8 cellular contexts compared by ENCODE assay signal in genomic region chr19:6060600-6061391, GRCh38. TPM values are rescaled to one million over a fixed set of nuclear protein-coding genes. Genes with fewer than 3 reads are reported as not detected.
A peak's percentile ranks its signal among the peaks of the same experiment; 100 is the strongest.
DNase-seq lines count a peak whose midpoint lies in the region; ATAC-seq, FAIRE-seq and TF ChIP-seq lines count a peak whose summit lies in the region.

No MANE protein-coding gene starts in this region.

- peak; percentile 56 to 64 for ATAC-seq in activated T-cell treated with anti-CD3 and anti-CD28 coated beads, Interleukin-2, amount 50 U/mL, for 4 hours
- ATAC-seq in pancreas: no peak
- ATAC-seq in GM18867 (IDR thresholded peaks at IDR 0.05; ENCODE audit: unreplicated experiment): no peak

- peak overlapping the region; percentile 95 for H3K27ac ChIP-seq in left ventricle myocardium inferior (replicated peaks)
- H3K27ac ChIP-seq in pancreas: no peak overlapping the region

- H3K4me2 ChIP-seq in Loucy (ENCODE audit: low read depth, low read length, poor library complexity, severe bottlenecking): no peak overlapping the region

- FAIRE-seq in frontal cortex (lab: Jason Lieb, UNC) (no peak), pancreas (lab: Jason Lieb, UNC) (no peak)

- H4K20me1 ChIP-seq in Loucy (ENCODE audit: insufficient read depth, low read length, poor library complexity, severe bottlenecking): no peaks in the 10 kb centered on the region

- DNase-seq in activated T-cell treated with anti-CD3 and anti-CD28 coated beads, Interleukin-2, amount 50 U/mL, for 4 hours: peak; percentile 52
- DNase-seq in left ventricle myocardium inferior: no peak
- DNase-seq in stimulated activated CD8-positive, alpha-beta memory T cell treated with anti-CD3 and anti-CD28 coated beads, Interleukin-12 subunit alpha, Interleukin-12 subunit beta, amount 100 ng/mL, for 4 hours (ENCODE audit: low read depth): peak; percentile 19
- no peak for DNase-seq in DMS114 treated with DMSO at 0.1 percent for 48 hours (lab: John Stamatoyannopoulos, UW; ENCODE audit: unreplicated experiment)
- DNase-seq in frontal cortex (ENCODE audit: low spot score in 2 of 2): no peak
- no peak for DNase-seq in pancreas

- intact Hi-C loops in left ventricle myocardium inferior (cut with micrococcal nuclease): no loop called here
- intact Hi-C loops in pancreas (cut with DNase I): no loop called here

- H3K27me3 Mint-ChIP-seq in activated T-cell treated with anti-CD3 and anti-CD28 coated beads, Interleukin-2, amount 50 U/mL, for 4 hours (ENCODE audit: low read depth): peaks cover 13% of the 10 kb centered on the region

- H3K36me3 Mint-ChIP-seq in activated T-cell treated with anti-CD3 and anti-CD28 coated beads, Interleukin-2, amount 50 U/mL, for 4 hours (ENCODE audit: insufficient read depth): no peaks in the 10 kb centered on the region

- H3K79me2 ChIP-seq in Loucy (ENCODE audit: insufficient read depth, low read length): no peaks in the 10 kb centered on the region

- H3K4me3 Mint-ChIP-seq in activated T-cell treated with anti-CD3 and anti-CD28 coated beads, Interleukin-2, amount 50 U/mL, for 4 hours: peak overlapping the region; percentile 54

- TF ChIP-seq CTCF in Loucy (conservative IDR thresholded peaks at IDR 0.05; ENCODE audit: low read length) (no peak), left ventricle myocardium inferior (IDR thresholded peaks at IDR 0.05; ENCODE audit: borderline replicate concordance) (no peak), pancreas (IDR thresholded peaks at IDR 0.05) (no peak)

- H3K4me1 Mint-ChIP-seq in activated T-cell treated with anti-CD3 and anti-CD28 coated beads, Interleukin-2, amount 50 U/mL, for 4 hours (ENCODE audit: low read depth): peaks cover 56% of the 10 kb centered on the region

- H3F3A ChIP-seq in Loucy (ENCODE audit: low read depth): no peaks in the 10 kb centered on the region

- H2AFZ ChIP-seq in Loucy (ENCODE audit: low read length): no peak overlapping the region

- H3K36me3 ChIP-seq in Loucy (ENCODE audit: insufficient read depth, low read length): no peaks in the 10 kb centered on the region
- no peaks in the 10 kb centered on the region for H3K36me3 ChIP-seq in left ventricle myocardium inferior
- no peaks in the 10 kb centered on the region for H3K36me3 ChIP-seq in pancreas

- H3K9me3 ChIP-seq in Loucy (ENCODE audit: insufficient read depth, low read depth, low read length) (no peaks in the 10 kb centered on the region), left ventricle myocardium inferior (replicated peaks) (no peaks in the 10 kb centered on the region), pancreas (no peaks in the 10 kb centered on the region)

- no peak overlapping the region for H3K4me3 ChIP-seq in Loucy (ENCODE audit: low read length, poor library complexity, severe bottlenecking)
- H3K4me3 ChIP-seq in left ventricle myocardium inferior: no peak overlapping the region
- H3K4me3 ChIP-seq in pancreas: no peak overlapping the region

- H3K9me3 Mint-ChIP-seq in activated T-cell treated with anti-CD3 and anti-CD28 coated beads, Interleukin-2, amount 50 U/mL, for 4 hours: no peaks in the 10 kb centered on the region

- H3K27me3 ChIP-seq in Loucy (ENCODE audit: insufficient read depth, low read length, poor library complexity, severe bottlenecking) (no peaks in the 10 kb centered on the region), left ventricle myocardium inferior (ENCODE audit: low read depth) (no peaks in the 10 kb centered on the region), pancreas (no peaks in the 10 kb centered on the region)

- H3K9ac ChIP-seq in Loucy (ENCODE audit: low read depth, low read length, poor library complexity, severe bottlenecking): peak overlapping the region; percentile 7

- peaks cover 4% of the 10 kb centered on the region for H3K4me1 ChIP-seq in Loucy (ENCODE audit: insufficient read depth, low read length, poor library complexity, severe bottlenecking)
- peaks cover 98% of the 10 kb centered on the region for H3K4me1 ChIP-seq in left ventricle myocardium inferior
- H3K4me1 ChIP-seq in pancreas: peaks cover 3 to 22% (median 9%) of the 10 kb centered on the region in 3 donors

- no peaks in the 10 kb centered on the region for H3K9me2 ChIP-seq in Loucy (replicated peaks; ENCODE audit: low read depth, low read length)

- WGBS in pancreas, 2 donors: 65 to 78% methylated on average over 21 of the region's 21 CpGs

RNA-seq across cellular contexts. Expression of gene RFX2, which starts 49.5 kb away (rescaled TPM):
- total RNA-seq in activated T-cell treated with anti-CD3 and anti-CD28 coated beads, Interleukin-2, amount 50 U/mL, for 4 hours: 1 to 10 TPM; 4.0 to 5.1 (median 4.0) TPM
- total RNA-seq in left ventricle myocardium inferior (6.1 TPM), frontal cortex (5.7 TPM), pancreas (1 to 10 TPM; 1.8 to 5.0 (median 3.4) TPM)
- polyA plus RNA-seq in pancreas: 10 to 100 TPM in 1 of 2 donors, 1 to 10 TPM in 1; 2.8 to 14.0 TPM

Comparison
In these comparisons a context has a peak if more than half of its experiments do, and no peak if none do; other contexts are left out.
1. ATAC-seq: peak in activated T-cell treated with anti-CD3 and anti-CD28 coated beads, Interleukin-2, amount 50 U/mL, for 4 hours (2 of 2); none in pancreas (0 of 4) and GM18867 (single experiment).
2. DNase-seq: peak in activated T-cell treated with anti-CD3 and anti-CD28 coated beads, Interleukin-2, amount 50 U/mL, for 4 hours (single experiment) and stimulated activated CD8-positive, alpha-beta memory T cell treated with anti-CD3 and anti-CD28 coated beads, Interleukin-12 subunit alpha, Interleukin-12 subunit beta, amount 100 ng/mL, for 4 hours (single experiment); none in left ventricle myocardium inferior (single experiment), DMS114 treated with DMSO at 0.1 percent for 48 hours (single experiment), frontal cortex (0 of 2) and pancreas (0 of 6).